Comparison of ENCODE assay signal across 10 cellular contexts in genomic region chr19:15180451-15181390, GRCh38. TPM values are rescaled to one million over a fixed set of nuclear protein-coding genes. Genes with fewer than 3 reads are reported as not detected.
DNase-seq lines count a peak whose midpoint lies in the region; ATAC-seq and TF ChIP-seq lines count a peak whose summit lies in the region.
"Had no signal": no experiment of that assay in that cellular context is flagged by ENCODE, and none has a peak within 500 bp of the region (broad histone marks: within the 10 kb centered on the region; RNA-seq: fewer than 3 reads in every experiment).

No MANE protein-coding gene starts in this region.

- no peaks in the 10 kb centered on the region for H3K9me3 ChIP-seq in body of pancreas

- H3K27me3 ChIP-seq in body of pancreas = no peaks in the 10 kb centered on the region

- no peaks in the 10 kb centered on the region for H3K36me3 ChIP-seq in body of pancreas (replicated peaks in 1 of 2; ENCODE audit: insufficient read depth in 1 of 2, low read depth in 2 of 2)

- ATAC-seq in body of pancreas (peak; percentile 60), GM21723 (IDR thresholded peaks at IDR 0.05; ENCODE audit: unreplicated experiment) (no peak), HG02870 (IDR thresholded peaks at IDR 0.05; ENCODE audit: unreplicated experiment) (no peak)

- no peak overlapping the region for H3K4me3 ChIP-seq in body of pancreas

- TF ChIP-seq CTCF in GM10266 (IDR thresholded peaks at IDR 0.05; ENCODE audit: control insufficient read depth, insufficient read depth, low read depth, missing control alignments) (no peak), body of pancreas (IDR thresholded peaks at IDR 0.05) (no peak)

- no peak for TF ChIP-seq POLR2A in body of pancreas (IDR thresholded peaks at IDR 0.05)

- DNase-seq in GM10266 (ENCODE audit: extremely low spot score) = peak; percentile 54
- DNase-seq in NCI-H2107 treated with DMSO at 0.1 percent for 48 hours (lab: John Stamatoyannopoulos, UW; ENCODE audit: unreplicated experiment) = peak; percentile 52
- DNase-seq in body of pancreas = peak; percentile 57 to 81 (median 70)
- DNase-seq in mucosa of gallbladder (ENCODE audit: low spot score) = peak; percentile 22
- no peak for DNase-seq in GM19240 (ENCODE audit: insufficient read length, low spot score)
- no peak for DNase-seq in G401 (ENCODE audit: low spot score)
- DNase-seq: activated gamma-delta T cell, T-helper 2 cell had no signal

- intact Hi-C loops in body of pancreas (cut with DNase I) = no loop called here

- in situ Hi-C loops in G401 (cut with HindIII; ENCODE audit: low sequenced_read_pairs) = no loop called here

- H3K4me1 ChIP-seq in body of pancreas = peaks cover 9% of the 10 kb centered on the region

- H3K27ac ChIP-seq in body of pancreas = no peak overlapping the region

- 54% methylated on average over 5 to 38 of the region's 39 CpGs for WGBS in body of pancreas, 2 donors

RNA-seq across cellular contexts. Expression of gene NOTCH3, which starts 20.1 kb away (rescaled TPM):
- total RNA-seq in body of pancreas (10 to 100 TPM; 20.2 to 33.9 TPM), mucosa of gallbladder (32.4 TPM)
- total RNA-seq in G401 (2014; rRNA removed; shearing (Covaris generic)) = 13.5 and 16.4 TPM in 2 replicates

RNA-seq across cellular contexts. Expression of gene EPHX3, which starts 51.5 kb away (rescaled TPM):
- total RNA-seq in body of pancreas (not detected), mucosa of gallbladder (2.0 TPM)
- total RNA-seq in G401 (2014; rRNA removed; shearing (Covaris generic)) = not detected in 2 replicates

Comparison
In these comparisons a context has a peak if more than half of its experiments do, and no peak if none do; other contexts are left out.
1. DNase-seq: peak in GM10266 (single experiment), NCI-H2107 treated with DMSO at 0.1 percent for 48 hours (single experiment), body of pancreas (4 of 4) and mucosa of gallbladder (single experiment); none in GM19240 (single experiment) and G401 (single experiment).